In the genomic region with DNA sequence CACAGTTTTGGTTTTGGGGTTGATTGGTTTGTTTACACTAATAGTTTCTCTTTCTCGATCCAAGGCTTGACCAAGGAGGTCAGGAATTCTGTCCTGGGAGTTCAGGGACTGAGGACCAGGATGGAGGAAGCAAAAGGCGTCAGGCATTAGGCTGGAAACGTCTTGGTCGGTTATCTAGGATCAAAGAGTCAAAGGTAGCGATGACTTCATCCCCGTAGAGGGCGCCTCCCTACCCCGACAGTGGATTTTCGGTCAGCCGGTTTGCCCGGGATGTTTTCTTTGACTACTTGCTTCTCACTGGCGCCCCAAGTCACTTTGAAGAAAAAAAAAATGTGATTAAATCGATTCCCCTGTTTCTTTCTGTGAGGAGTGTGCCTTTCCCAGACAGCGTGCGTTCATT, we compare ENCODE assay signal across 8 cellular contexts. TPM values are rescaled to one million over a fixed set of nuclear protein-coding genes. Genes with fewer than 3 reads are reported as not detected.
DNase-seq lines count a peak whose midpoint lies in the region; ATAC-seq and TF ChIP-seq lines count a peak whose summit lies in the region.

No MANE protein-coding gene starts in this region.

- no peak overlapping the region for H3K27ac Mint-ChIP-seq in central memory CD8-positive, alpha-beta T cell (ENCODE audit: low read depth)
- H3K27ac Mint-ChIP-seq in natural killer cell treated with Interleukin-12 subunit alpha and Interleukin-12 subunit beta and Interleukin-15 and Interleukin-18, amount 100 ng/mL, for 72 hours = no peak overlapping the region

- H3K4me1 Mint-ChIP-seq in central memory CD8-positive, alpha-beta T cell = peaks cover 19% of the 10 kb centered on the region
- H3K4me1 Mint-ChIP-seq in natural killer cell treated with Interleukin-12 subunit alpha and Interleukin-12 subunit beta and Interleukin-15 and Interleukin-18, amount 100 ng/mL, for 72 hours (ENCODE audit: low read depth in 2 of 2) = peaks cover 9 to 16% of the 10 kb centered on the region in 2 donors

- peak; percentile 44 for TF ChIP-seq CTCF in MM.1S (IDR thresholded peaks at IDR 0.05; ENCODE audit: low read length)

- no peaks in the 10 kb centered on the region for H3K9me2 ChIP-seq in MM.1S (replicated peaks; ENCODE audit: insufficient read depth, low read length)

- H3K36me3 Mint-ChIP-seq in central memory CD8-positive, alpha-beta T cell (ENCODE audit: insufficient read depth) = peaks cover 2% of the 10 kb centered on the region
- H3K36me3 Mint-ChIP-seq in natural killer cell treated with Interleukin-12 subunit alpha and Interleukin-12 subunit beta and Interleukin-15 and Interleukin-18, amount 100 ng/mL, for 72 hours = no peaks in the 10 kb centered on the region

- H3K27me3 Mint-ChIP-seq in central memory CD8-positive, alpha-beta T cell = peaks cover 58% of the 10 kb centered on the region
- H3K27me3 Mint-ChIP-seq in natural killer cell treated with Interleukin-12 subunit alpha and Interleukin-12 subunit beta and Interleukin-15 and Interleukin-18, amount 100 ng/mL, for 72 hours = peaks cover 28 to 52% of the 10 kb centered on the region in 2 donors

- H3K4me3 ChIP-seq in MM.1S (ENCODE audit: low read length) = peak overlapping the region; percentile 86

- no peaks in the 10 kb centered on the region for H3K9me3 Mint-ChIP-seq in central memory CD8-positive, alpha-beta T cell
- H3K9me3 Mint-ChIP-seq in natural killer cell treated with Interleukin-12 subunit alpha and Interleukin-12 subunit beta and Interleukin-15 and Interleukin-18, amount 100 ng/mL, for 72 hours = no peaks in the 10 kb centered on the region

- no peaks in the 10 kb centered on the region; the same call in 1 of the 2 replicates for H3K27me3 ChIP-seq in MM.1S (replicated peaks; ENCODE audit: insufficient read depth, low read length)

- peak overlapping the region; percentile 93 for H3K4me2 ChIP-seq in MM.1S (ENCODE audit: low read depth, low read length)

- in situ Hi-C loops in G401 (cut with HindIII; ENCODE audit: low sequenced_read_pairs) = no loop called here

- H3K79me2 ChIP-seq in MM.1S (ENCODE audit: low read length) = no peaks in the 10 kb centered on the region

- DNase-seq in G401 (ENCODE audit: low spot score) (peak; percentile 17), MM.1S (peak; percentile 61), Kasumi-1 (lab: John Stamatoyannopoulos, UW) (no peak), hepatic stellate cell (ENCODE audit: low spot score) (no peak)
- no peak for DNase-seq in central memory CD8-positive, alpha-beta T cell (ENCODE audit: low spot score in 2 of 2)
- DNase-seq in natural killer cell treated with Interleukin-12 subunit alpha and Interleukin-12 subunit beta and Interleukin-15 and Interleukin-18, amount 100 ng/mL, for 72 hours (ENCODE audit: low spot score) = no peak

- peak overlapping the region; percentile 57; the same call in 1 of the 2 replicates for H3K27ac ChIP-seq in MM.1S (ENCODE audit: low read length)

- no peaks in the 10 kb centered on the region for H3K4me1 ChIP-seq in MM.1S (ENCODE audit: low read length)

- no peak for ATAC-seq in central memory CD8-positive, alpha-beta T cell (replicated peaks; ENCODE audit: extremely low read depth, poor library complexity, severe bottlenecking)
- no peak for ATAC-seq in natural killer cell treated with Interleukin-12 subunit alpha and Interleukin-12 subunit beta and Interleukin-15 and Interleukin-18, amount 100 ng/mL, for 72 hours
- no peak for ATAC-seq in GM21515 (IDR thresholded peaks at IDR 0.05; ENCODE audit: unreplicated experiment)
- no peak for ATAC-seq in HG02588 (IDR thresholded peaks at IDR 0.05; ENCODE audit: unreplicated experiment)

- H3K9me3 ChIP-seq in MM.1S (replicated peaks; ENCODE audit: insufficient read depth, low read length) = no peaks in the 10 kb centered on the region

- no peaks in the 10 kb centered on the region for H4K20me1 ChIP-seq in MM.1S (ENCODE audit: insufficient read depth, low read length)

- no peaks in the 10 kb centered on the region for H3K36me3 ChIP-seq in MM.1S (replicated peaks; ENCODE audit: insufficient read depth, low read length)

- H2AFZ ChIP-seq in MM.1S (ENCODE audit: low read length) = peak overlapping the region; percentile 71

- H3K4me3 Mint-ChIP-seq in central memory CD8-positive, alpha-beta T cell = peak overlapping the region; percentile 70
- H3K4me3 Mint-ChIP-seq in natural killer cell treated with Interleukin-12 subunit alpha and Interleukin-12 subunit beta and Interleukin-15 and Interleukin-18, amount 100 ng/mL, for 72 hours = peak overlapping the region; percentile 63

- H3F3A ChIP-seq in MM.1S (ENCODE audit: insufficient read depth, low read length) = peaks cover 15% of the 10 kb centered on the region

- peak overlapping the region; percentile 70; the same call in 1 of the 2 replicates for H3K9ac ChIP-seq in MM.1S (ENCODE audit: low read length)

RNA-seq across cellular contexts. Expression of a gene that starts 1.0 kb away (rescaled TPM):
- 0.06 and 0.27 TPM in 2 replicates for total RNA-seq in G401 (2014; rRNA removed; shearing (Covaris generic))
- under 1 TPM; 0.33 to 0.42 TPM for total RNA-seq in natural killer cell treated with Interleukin-12 subunit alpha and Interleukin-12 subunit beta and Interleukin-15 and Interleukin-18, amount 100 ng/mL, for 72 hours

Comparison
In these comparisons a context has a peak if more than half of its experiments do, and no peak if none do; other contexts are left out.
1. DNase-seq: peak in G401 (single experiment) and MM.1S (single experiment); none in central memory CD8-positive, alpha-beta T cell (0 of 2), natural killer cell treated with Interleukin-12 subunit alpha and Interleukin-12 subunit beta and Interleukin-15 and Interleukin-18, amount 100 ng/mL, for 72 hours (single experiment), Kasumi-1 (0 of 2) and hepatic stellate cell (single experiment).